1 cellular context compared by ENCODE assay signal in the genomic region with DNA sequence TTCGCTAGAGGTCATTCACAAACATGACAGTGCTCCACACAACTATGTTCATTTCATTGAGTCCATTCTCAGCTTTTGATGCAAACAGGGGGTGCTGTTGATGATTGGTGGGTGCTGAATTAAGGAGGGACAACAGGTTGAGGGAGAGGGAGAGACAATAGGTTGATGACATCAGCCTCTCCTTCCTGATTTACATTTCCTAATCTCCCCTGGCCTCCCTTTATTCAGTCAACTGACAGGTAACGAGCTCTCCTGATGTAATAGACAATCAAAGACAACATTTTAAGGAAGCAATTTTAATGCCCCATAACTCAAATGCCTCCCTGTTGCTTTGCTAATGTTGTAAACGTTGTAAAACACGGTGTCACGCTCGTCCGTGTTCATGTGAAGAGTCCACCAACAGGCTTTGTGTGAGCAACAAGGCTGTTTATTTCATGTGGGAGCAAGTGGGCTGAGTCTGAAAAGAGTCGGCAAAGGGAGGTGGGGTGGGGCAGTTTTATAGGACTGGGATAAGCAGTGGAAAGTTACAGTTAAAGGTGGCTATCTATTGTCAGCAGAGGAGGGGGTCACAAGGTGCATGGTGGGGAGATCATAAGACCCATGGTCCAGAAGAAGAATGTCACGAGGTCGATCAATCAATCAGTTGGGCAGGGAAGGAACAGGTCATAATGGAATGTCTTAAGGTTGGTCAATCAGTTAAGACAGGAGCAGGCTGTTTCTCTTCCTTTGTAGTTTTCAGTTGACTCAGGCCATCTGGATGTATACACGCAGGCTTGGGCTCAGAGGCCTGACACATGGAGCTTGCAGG.
TF ChIP-seq lines count a peak whose summit lies in the region.

No MANE protein-coding gene starts in this region.

TF ChIP-seq in K562, 482 proteins besides CTCF, POLR2A, EP300 and RAD21 (continued from another document and continues in another):
- TF ChIP-seq, protein P1, sequence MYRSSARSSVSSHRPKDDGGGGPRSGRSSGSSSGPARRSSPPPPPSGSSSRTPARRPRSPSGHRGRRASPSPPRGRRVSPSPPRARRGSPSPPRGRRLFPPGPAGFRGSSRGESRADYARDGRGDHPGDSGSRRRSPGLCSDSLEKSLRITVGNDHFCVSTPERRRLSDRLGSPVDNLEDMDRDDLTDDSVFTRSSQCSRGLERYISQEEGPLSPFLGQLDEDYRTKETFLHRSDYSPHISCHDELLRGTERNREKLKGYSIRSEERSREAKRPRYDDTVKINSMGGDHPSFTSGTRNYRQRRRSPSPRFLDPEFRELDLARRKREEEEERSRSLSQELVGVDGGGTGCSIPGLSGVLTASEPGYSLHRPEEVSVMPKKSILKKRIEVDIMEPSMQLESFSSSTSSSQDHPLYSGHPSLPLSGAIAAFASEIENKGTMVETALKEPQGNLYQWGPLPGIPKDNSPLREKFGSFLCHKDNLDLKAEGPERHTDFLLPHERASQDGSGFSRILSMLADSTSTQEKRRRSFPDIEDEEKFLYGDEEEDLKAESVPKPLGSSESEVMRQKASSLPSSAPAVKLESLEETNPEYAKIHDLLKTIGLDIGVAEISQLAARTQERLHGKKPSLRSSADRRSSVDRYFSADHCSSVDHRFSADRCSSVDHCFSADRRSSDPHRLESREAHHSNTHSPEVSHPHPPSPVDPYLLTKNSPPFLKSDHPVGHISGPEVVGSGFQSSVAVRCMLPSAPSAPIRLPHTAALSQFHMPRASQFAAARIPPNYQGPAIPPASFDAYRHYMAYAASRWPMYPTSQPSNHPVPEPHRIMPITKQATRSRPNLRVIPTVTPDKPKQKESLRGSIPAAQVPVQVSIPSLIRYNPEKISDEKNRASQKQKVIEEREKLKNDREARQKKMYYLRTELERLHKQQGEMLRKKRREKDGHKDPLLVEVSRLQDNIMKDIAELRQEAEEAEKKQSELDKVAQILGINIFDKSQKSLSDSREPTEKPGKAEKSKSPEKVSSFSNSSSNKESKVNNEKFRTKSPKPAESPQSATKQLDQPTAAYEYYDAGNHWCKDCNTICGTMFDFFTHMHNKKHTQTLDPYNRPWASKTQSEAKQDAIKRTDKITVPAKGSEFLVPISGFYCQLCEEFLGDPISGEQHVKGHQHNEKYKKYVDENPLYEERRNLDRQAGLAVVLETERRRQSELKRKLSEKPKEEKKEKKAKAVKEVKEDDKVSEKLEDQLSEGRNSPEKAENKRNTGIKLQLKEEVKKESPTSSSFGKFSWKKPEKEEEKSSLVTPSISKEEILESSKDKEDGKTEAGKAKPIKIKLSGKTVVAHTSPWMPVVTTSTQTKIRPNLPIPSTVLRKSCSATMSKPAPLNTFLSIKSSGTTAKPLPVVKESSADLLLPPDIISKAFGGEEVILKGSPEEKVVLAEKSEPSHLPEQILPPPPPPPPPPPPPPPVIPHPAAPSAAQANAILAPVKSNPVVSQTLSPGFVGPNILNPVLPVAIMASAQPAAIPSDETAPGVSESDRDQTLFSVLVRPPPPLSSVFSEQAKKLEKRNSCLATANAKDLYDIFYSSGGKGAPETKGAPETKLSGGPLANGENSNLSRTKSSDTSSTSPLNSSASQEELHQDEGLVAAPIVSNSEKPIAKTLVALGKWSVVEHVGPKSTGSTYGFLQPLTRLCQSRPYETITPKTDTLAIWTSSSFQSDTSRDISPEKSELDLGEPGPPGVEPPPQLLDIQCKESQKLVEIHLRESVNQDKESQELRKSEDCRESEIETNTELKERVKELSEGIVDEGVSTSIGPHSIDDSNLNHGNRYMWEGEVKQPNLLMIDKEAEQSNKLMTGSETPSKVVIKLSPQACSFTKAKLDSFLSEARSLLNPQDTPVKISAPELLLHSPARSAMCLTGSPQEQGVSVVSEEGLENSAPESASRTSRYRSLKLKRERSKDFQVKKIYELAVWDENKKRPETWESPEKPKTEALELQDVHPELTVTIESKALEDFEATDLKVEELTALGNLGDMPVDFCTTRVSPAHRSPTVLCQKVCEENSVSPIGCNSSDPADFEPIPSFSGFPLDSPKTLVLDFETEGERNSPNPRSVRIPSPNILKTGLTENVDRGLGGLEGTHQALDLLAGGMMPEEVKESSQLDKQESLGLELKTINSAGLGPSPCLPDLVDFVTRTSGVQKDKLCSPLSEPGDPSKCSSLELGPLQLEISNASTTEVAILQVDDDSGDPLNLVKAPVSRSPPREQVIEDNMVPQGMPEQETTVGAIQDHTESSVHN (IDR thresholded peaks at IDR 0.05; ENCODE audit: borderline replicate concordance in 1 of 2, low read depth in 1 of 2) = 0 out of 4 replicates have a peak, but pooled peaks of 1 of the 2 experiments have one; percentile 44
- TF ChIP-seq ARID2 (IDR thresholded peaks at IDR 0.05) (no peak), ZNF639 (CRISPR knock-in tag; conservative IDR thresholded peaks at IDR 0.05 in 1 of 2, IDR thresholded peaks at IDR 0.05 in 1 of 2) (no peak), GTF2F1 (IDR thresholded peaks at IDR 0.05; ENCODE audit: low read depth, low read length) (no peak), BRCA1 (IDR thresholded peaks at IDR 0.05) (no peak), BRCA1 (CRISPR knock-in tag; IDR thresholded peaks at IDR 0.05) (no peak), ZBTB11 (CRISPR knock-in tag; IDR thresholded peaks at IDR 0.05) (no peak), MCM2 (IDR thresholded peaks at IDR 0.05; ENCODE audit: low read depth) (no peak), FOXP1 (CRISPR knock-in tag; IDR thresholded peaks at IDR 0.05) (no peak), STAT6 (CRISPR knock-in tag; IDR thresholded peaks at IDR 0.05) (no peak)
- TF ChIP-seq, protein P2, sequence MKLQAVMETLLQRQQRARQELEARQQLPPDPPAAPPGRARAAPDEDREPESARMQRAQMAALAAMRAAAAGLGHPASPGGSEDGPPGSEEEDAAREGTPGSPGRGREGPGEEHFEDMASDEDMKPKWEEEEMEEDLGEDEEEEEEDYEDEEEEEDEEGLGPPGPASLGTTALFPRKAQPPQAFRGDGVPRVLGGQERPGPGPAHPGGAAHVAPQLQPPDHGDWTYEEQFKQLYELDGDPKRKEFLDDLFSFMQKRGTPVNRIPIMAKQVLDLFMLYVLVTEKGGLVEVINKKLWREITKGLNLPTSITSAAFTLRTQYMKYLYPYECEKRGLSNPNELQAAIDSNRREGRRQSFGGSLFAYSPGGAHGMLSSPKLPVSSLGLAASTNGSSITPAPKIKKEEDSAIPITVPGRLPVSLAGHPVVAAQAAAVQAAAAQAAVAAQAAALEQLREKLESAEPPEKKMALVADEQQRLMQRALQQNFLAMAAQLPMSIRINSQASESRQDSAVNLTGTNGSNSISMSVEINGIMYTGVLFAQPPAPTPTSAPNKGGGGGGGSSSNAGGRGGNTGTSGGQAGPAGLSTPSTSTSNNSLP (IDR thresholded peaks at IDR 0.05; ENCODE audit: borderline replicate concordance, low read depth, low read length) = no peak
- TF ChIP-seq, protein P3, sequence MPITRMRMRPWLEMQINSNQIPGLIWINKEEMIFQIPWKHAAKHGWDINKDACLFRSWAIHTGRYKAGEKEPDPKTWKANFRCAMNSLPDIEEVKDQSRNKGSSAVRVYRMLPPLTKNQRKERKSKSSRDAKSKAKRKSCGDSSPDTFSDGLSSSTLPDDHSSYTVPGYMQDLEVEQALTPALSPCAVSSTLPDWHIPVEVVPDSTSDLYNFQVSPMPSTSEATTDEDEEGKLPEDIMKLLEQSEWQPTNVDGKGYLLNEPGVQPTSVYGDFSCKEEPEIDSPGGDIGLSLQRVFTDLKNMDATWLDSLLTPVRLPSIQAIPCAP (CRISPR knock-in tag; IDR thresholded peaks at IDR 0.05; ENCODE audit: borderline replicate concordance) = no peak
- TF ChIP-seq, protein P4, sequence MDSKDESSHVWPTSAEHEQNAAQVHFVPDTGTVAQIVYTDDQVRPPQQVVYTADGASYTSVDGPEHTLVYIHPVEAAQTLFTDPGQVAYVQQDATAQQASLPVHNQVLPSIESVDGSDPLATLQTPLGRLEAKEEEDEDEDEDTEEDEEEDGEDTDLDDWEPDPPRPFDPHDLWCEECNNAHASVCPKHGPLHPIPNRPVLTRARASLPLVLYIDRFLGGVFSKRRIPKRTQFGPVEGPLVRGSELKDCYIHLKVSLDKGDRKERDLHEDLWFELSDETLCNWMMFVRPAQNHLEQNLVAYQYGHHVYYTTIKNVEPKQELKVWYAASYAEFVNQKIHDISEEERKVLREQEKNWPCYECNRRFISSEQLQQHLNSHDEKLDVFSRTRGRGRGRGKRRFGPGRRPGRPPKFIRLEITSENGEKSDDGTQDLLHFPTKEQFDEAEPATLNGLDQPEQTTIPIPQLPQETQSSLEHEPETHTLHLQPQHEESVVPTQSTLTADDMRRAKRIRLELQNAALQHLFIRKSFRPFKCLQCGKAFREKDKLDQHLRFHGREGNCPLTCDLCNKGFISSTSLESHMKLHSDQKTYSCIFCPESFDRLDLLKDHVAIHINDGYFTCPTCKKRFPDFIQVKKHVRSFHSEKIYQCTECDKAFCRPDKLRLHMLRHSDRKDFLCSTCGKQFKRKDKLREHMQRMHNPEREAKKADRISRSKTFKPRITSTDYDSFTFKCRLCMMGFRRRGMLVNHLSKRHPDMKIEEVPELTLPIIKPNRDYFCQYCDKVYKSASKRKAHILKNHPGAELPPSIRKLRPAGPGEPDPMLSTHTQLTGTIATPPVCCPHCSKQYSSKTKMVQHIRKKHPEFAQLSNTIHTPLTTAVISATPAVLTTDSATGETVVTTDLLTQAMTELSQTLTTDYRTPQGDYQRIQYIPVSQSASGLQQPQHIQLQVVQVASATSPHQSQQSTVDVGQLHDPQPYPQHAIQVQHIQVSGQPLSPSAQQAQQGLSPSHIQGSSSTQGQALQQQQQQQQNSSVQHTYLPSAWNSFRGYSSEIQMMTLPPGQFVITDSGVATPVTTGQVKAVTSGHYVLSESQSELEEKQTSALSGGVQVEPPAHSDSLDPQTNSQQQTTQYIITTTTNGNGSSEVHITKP (IDR thresholded peaks at IDR 0.05; ENCODE audit: partially characterized antibody) = no peak
- TF ChIP-seq, protein P5, sequence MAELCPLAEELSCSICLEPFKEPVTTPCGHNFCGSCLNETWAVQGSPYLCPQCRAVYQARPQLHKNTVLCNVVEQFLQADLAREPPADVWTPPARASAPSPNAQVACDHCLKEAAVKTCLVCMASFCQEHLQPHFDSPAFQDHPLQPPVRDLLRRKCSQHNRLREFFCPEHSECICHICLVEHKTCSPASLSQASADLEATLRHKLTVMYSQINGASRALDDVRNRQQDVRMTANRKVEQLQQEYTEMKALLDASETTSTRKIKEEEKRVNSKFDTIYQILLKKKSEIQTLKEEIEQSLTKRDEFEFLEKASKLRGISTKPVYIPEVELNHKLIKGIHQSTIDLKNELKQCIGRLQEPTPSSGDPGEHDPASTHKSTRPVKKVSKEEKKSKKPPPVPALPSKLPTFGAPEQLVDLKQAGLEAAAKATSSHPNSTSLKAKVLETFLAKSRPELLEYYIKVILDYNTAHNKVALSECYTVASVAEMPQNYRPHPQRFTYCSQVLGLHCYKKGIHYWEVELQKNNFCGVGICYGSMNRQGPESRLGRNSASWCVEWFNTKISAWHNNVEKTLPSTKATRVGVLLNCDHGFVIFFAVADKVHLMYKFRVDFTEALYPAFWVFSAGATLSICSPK (IDR thresholded peaks at IDR 0.05; ENCODE audit: borderline replicate concordance) = no peak
